ENCODE assay signal across 1 cellular context in genomic region chr7:135207739-135208416, GRCh38.
TF ChIP-seq lines count a peak whose summit lies in the region.

No MANE protein-coding gene starts in this region.

TF ChIP-seq in IMR-90, 13 proteins besides CTCF, POLR2A, EP300 and RAD21:
- TF ChIP-seq RFX5 (IDR thresholded peaks at IDR 0.05; ENCODE audit: low read depth, low read length): no peak
- no peak for TF ChIP-seq SMC3 (IDR thresholded peaks at IDR 0.05; ENCODE audit: low read depth, low read length)
- TF ChIP-seq USF2 (IDR thresholded peaks at IDR 0.05; ENCODE audit: low read depth, low read length): no peak
- no peak for TF ChIP-seq BHLHE40 (IDR thresholded peaks at IDR 0.05; ENCODE audit: low read depth, low read length)
- no peak for TF ChIP-seq ELK1 (IDR thresholded peaks at IDR 0.05; ENCODE audit: borderline replicate concordance, low read depth, low read length)
- TF ChIP-seq MAFK (IDR thresholded peaks at IDR 0.05; ENCODE audit: low read depth, low read length): no peak
- TF ChIP-seq RCOR1 (IDR thresholded peaks at IDR 0.05; ENCODE audit: insufficient replicate concordance, low read length): no peak
- no peak for TF ChIP-seq NFE2L2 (IDR thresholded peaks at IDR 0.05; ENCODE audit: low read depth, low read length)
- no peak for TF ChIP-seq CEBPB (IDR thresholded peaks at IDR 0.05; ENCODE audit: low read depth, low read length)
- no peak for TF ChIP-seq FOS (IDR thresholded peaks at IDR 0.05; ENCODE audit: low read depth, low read length)
- no peak for TF ChIP-seq CHD1 (IDR thresholded peaks at IDR 0.05; ENCODE audit: low read depth, low read length)
- no peak for TF ChIP-seq MAZ (IDR thresholded peaks at IDR 0.05; ENCODE audit: borderline replicate concordance, low read depth, low read length)
- no peak for TF ChIP-seq MXI1 (IDR thresholded peaks at IDR 0.05; ENCODE audit: borderline replicate concordance, low read depth, low read length)
